8 cellular contexts compared by ENCODE assay signal in genomic region chr3:157493627-157494550, GRCh38. TPM values are rescaled to one million over a fixed set of nuclear protein-coding genes. Genes with fewer than 3 reads are reported as not detected.
A peak's percentile ranks its signal among the peaks of the same experiment; 100 is the strongest.
DNase-seq lines count a peak whose midpoint lies in the region; ATAC-seq and TF ChIP-seq lines count a peak whose summit lies in the region.

No MANE protein-coding gene starts in this region.

- no peaks in the 10 kb centered on the region for H3K4me1 ChIP-seq in HEK293 (ENCODE audit: control insufficient read depth, insufficient read depth, low read length)
- H3K4me1 ChIP-seq in naive thymus-derived CD4-positive, alpha-beta T cell (ENCODE audit: control insufficient read depth in 2 of 2, insufficient read depth in 2 of 2, low read length in 2 of 2), result no peaks in the 10 kb centered on the region

- POLR2A ChIA-PET in HEK293 (lab: Yijun Ruan, JAX), result no interaction called here
- POLR2A ChIA-PET in naive thymus-derived CD4-positive, alpha-beta T cell (lab: Charles Lee), result no interaction called here

- peaks cover 27 to 42% (median 30%) of the 10 kb centered on the region in 5 donors for H3K27me3 Mint-ChIP-seq in naive thymus-derived CD4-positive, alpha-beta T cell
- H3K27me3 Mint-ChIP-seq in activated CD4-positive, alpha-beta T cell treated with anti-CD3 and anti-CD28 coated beads, Interleukin-2, amount 10 ng/mL, durations not matched to agents 24 days and 14 days, result peaks cover 26% of the 10 kb centered on the region

- DNase-seq in AG10803 (ENCODE audit: low read depth) (peak; percentile 78), NCI-H748 treated with DMSO at 0.1 percent for 48 hours (lab: John Stamatoyannopoulos, UW) (peak; percentile 18), dorsolateral prefrontal cortex (peak in 1 of 10 donors; percentile 5), H7 (no peak)
- DNase-seq in naive thymus-derived CD4-positive, alpha-beta T cell, result no peak
- no peak for DNase-seq in activated CD4-positive, alpha-beta T cell treated with anti-CD3 and anti-CD28 coated beads, Interleukin-2, amount 10 ng/mL, durations not matched to agents 24 days and 14 days
- no peak for DNase-seq in effector CD4-positive, alpha-beta T cell

- H3K27me3 ChIP-seq in dorsolateral prefrontal cortex, result peaks cover 0 to 5% (median 0%) of the 10 kb centered on the region in 45 donors
- H3K27me3 ChIP-seq in naive thymus-derived CD4-positive, alpha-beta T cell (ENCODE audit: control insufficient read depth in 2 of 2, insufficient read depth in 2 of 2, low read length in 2 of 2), result peaks cover 0 to 2% of the 10 kb centered on the region in 2 donors
- no peaks in the 10 kb centered on the region for H3K27me3 ChIP-seq in H7 (ENCODE audit: control insufficient read depth, insufficient read depth, low read length)

- intact Hi-C loops in dorsolateral prefrontal cortex (cut with DNase I), result loop anchor here (1.0 to 5.0 kb wide), 2 partner anchors 287 to 291 kb away; no protein-coding TSS in a partner anchor
- intact Hi-C loops in naive thymus-derived CD4-positive, alpha-beta T cell (cut with micrococcal nuclease), result loop anchor here in 1 of 2 donors (10.0 kb wide), 1 partner anchor 289 kb away; no protein-coding TSS in a partner anchor
- intact Hi-C loops in activated CD4-positive, alpha-beta T cell treated with anti-CD3 and anti-CD28 coated beads, Interleukin-2, amount 10 ng/mL, durations not matched to agents 24 days and 14 days (cut with micrococcal nuclease), result loop anchor here (10.0 kb wide), 1 partner anchor 289 kb away; no protein-coding TSS in a partner anchor

- H3K4me3 Mint-ChIP-seq in naive thymus-derived CD4-positive, alpha-beta T cell, result no peak overlapping the region
- no peak overlapping the region for H3K4me3 Mint-ChIP-seq in activated CD4-positive, alpha-beta T cell treated with anti-CD3 and anti-CD28 coated beads, Interleukin-2, amount 10 ng/mL, durations not matched to agents 24 days and 14 days

- no peak overlapping the region for H3K4me3 ChIP-seq in AG10803 (ENCODE audit: low read length)
- no peak overlapping the region for H3K4me3 ChIP-seq in HEK293 (ENCODE audit: low read depth, low read length)
- no peak overlapping the region for H3K4me3 ChIP-seq in dorsolateral prefrontal cortex
- H3K4me3 ChIP-seq in naive thymus-derived CD4-positive, alpha-beta T cell (ENCODE audit: low read length), result no peak overlapping the region
- no peak overlapping the region for H3K4me3 ChIP-seq in H7 (ENCODE audit: insufficient read depth, low read depth, low read length)

- ATAC-seq in naive thymus-derived CD4-positive, alpha-beta T cell, result peak; percentile 37

- CTCF ChIA-PET in HEK293 (lab: Yijun Ruan, JAX), result interaction anchor here (0.6 to 1.2 kb wide), 9 partner anchors 11 to 1414 kb away, joined by 3 to 8 read pairs (median 3); no protein-coding TSS in a partner anchor
- CTCF ChIA-PET in naive thymus-derived CD4-positive, alpha-beta T cell (lab: Charles Lee), result no interaction called here

- H3K36me3 Mint-ChIP-seq in naive thymus-derived CD4-positive, alpha-beta T cell, result no peaks in the 10 kb centered on the region
- no peaks in the 10 kb centered on the region for H3K36me3 Mint-ChIP-seq in activated CD4-positive, alpha-beta T cell treated with anti-CD3 and anti-CD28 coated beads, Interleukin-2, amount 10 ng/mL, durations not matched to agents 24 days and 14 days (ENCODE audit: low read depth)

- peak; percentile 81 for TF ChIP-seq CTCF in AG10803 (conservative IDR thresholded peaks at IDR 0.05; ENCODE audit: low read length)
- TF ChIP-seq CTCF in HEK293 (tag by site-specific recombination; IDR thresholded peaks at IDR 0.05), result no peak
- TF ChIP-seq CTCF in dorsolateral prefrontal cortex (IDR thresholded peaks at IDR 0.05 in 54 of 56, conservative IDR thresholded peaks at IDR 0.05 in 2 of 56; ENCODE audit: low read depth in 1 of 56, partially characterized antibody in 56 of 56), result peak; percentile 53 to 85 (median 71)

- H3K9me3 ChIP-seq in HEK293 (ENCODE audit: control insufficient read depth, insufficient read depth, low read depth, low read length), result no peaks in the 10 kb centered on the region
- no peaks in the 10 kb centered on the region for H3K9me3 ChIP-seq in naive thymus-derived CD4-positive, alpha-beta T cell (ENCODE audit: control insufficient read depth in 2 of 3, low read length in 3 of 3)

- no peaks in the 10 kb centered on the region for H3K36me3 ChIP-seq in HEK293 (ENCODE audit: control insufficient read depth in 2 of 2, insufficient read depth in 1 of 2, low read length in 2 of 2)
- H3K36me3 ChIP-seq in naive thymus-derived CD4-positive, alpha-beta T cell (ENCODE audit: control insufficient read depth in 2 of 3, insufficient read depth in 3 of 3, low read length in 3 of 3), result no peaks in the 10 kb centered on the region
- H3K36me3 ChIP-seq in H7 (replicated peaks; ENCODE audit: control insufficient read depth, insufficient read depth, low read length), result no peaks in the 10 kb centered on the region

- no peak overlapping the region for H3K27ac ChIP-seq in HEK293 (ENCODE audit: extremely low read depth, low read depth, low read length)
- no peak overlapping the region for H3K27ac ChIP-seq in dorsolateral prefrontal cortex
- H3K27ac ChIP-seq in naive thymus-derived CD4-positive, alpha-beta T cell (ENCODE audit: low read depth, low read length), result no peak overlapping the region

- peaks cover 0 to 3% (median 0%) of the 10 kb centered on the region in 7 donors for H3K4me1 Mint-ChIP-seq in naive thymus-derived CD4-positive, alpha-beta T cell
- H3K4me1 Mint-ChIP-seq in activated CD4-positive, alpha-beta T cell treated with anti-CD3 and anti-CD28 coated beads, Interleukin-2, amount 10 ng/mL, durations not matched to agents 24 days and 14 days, result no peaks in the 10 kb centered on the region

- H3K27ac Mint-ChIP-seq in naive thymus-derived CD4-positive, alpha-beta T cell, result no peak overlapping the region
- H3K27ac Mint-ChIP-seq in activated CD4-positive, alpha-beta T cell treated with anti-CD3 and anti-CD28 coated beads, Interleukin-2, amount 10 ng/mL, durations not matched to agents 24 days and 14 days, result no peak overlapping the region

- peaks cover 0 to 3% (median 0%) of the 10 kb centered on the region in 11 donors for H3K9me3 Mint-ChIP-seq in naive thymus-derived CD4-positive, alpha-beta T cell
- no peaks in the 10 kb centered on the region for H3K9me3 Mint-ChIP-seq in activated CD4-positive, alpha-beta T cell treated with anti-CD3 and anti-CD28 coated beads, Interleukin-2, amount 10 ng/mL, durations not matched to agents 24 days and 14 days

TF ChIP-seq in HEK293, 187 proteins besides CTCF, POLR2A, EP300 and RAD21:
- no peak for TF ChIP-seq GLIS1 (tag by site-specific recombination; IDR thresholded peaks at IDR 0.05)
- TF ChIP-seq SETDB1 (IDR thresholded peaks at IDR 0.05; ENCODE audit: insufficient read length, low read length), result no peak
- no peak for TF ChIP-seq ZFP37 (tag by site-specific recombination; IDR thresholded peaks at IDR 0.05)
- TF ChIP-seq ZNF140 (tag by site-specific recombination; IDR thresholded peaks at IDR 0.05), result no peak
- TF ChIP-seq OSR2 (tag by site-specific recombination; IDR thresholded peaks at IDR 0.05), result no peak
- TF ChIP-seq ZNF660 (tag by site-specific recombination; IDR thresholded peaks at IDR 0.05), result peak; percentile 66; the same call in 1 of the 2 replicates
- TF ChIP-seq ZNF449 (tag by site-specific recombination; IDR thresholded peaks at IDR 0.05), result no peak
- TF ChIP-seq ZNF174 (tag by site-specific recombination; IDR thresholded peaks at IDR 0.05), result no peak
- no peak for TF ChIP-seq ZNF629 (tag by site-specific recombination; IDR thresholded peaks at IDR 0.05)
- peak; percentile 76 for TF ChIP-seq ZNF654 (tag by site-specific recombination; IDR thresholded peaks at IDR 0.05; ENCODE audit: low read depth)
TF ChIP-seq in HEK293: peak in this region for 2.

RNA-seq across cellular contexts. Expression of gene VEPH1, which starts 9.3 kb away (rescaled TPM):
- total RNA-seq in dorsolateral prefrontal cortex, result 1 to 10 TPM in 47 of 120 experiments, under 1 TPM in 47, not detected in 26; 0.10 to 3.0 (median 0.98) TPM
- under 1 TPM in 2 of 5 experiments, not detected in 3; 0.22 to 0.48 TPM for total RNA-seq in naive thymus-derived CD4-positive, alpha-beta T cell
- polyA plus RNA-seq in naive thymus-derived CD4-positive, alpha-beta T cell, result not detected
- not detected in 2 replicates for total RNA-seq in activated CD4-positive, alpha-beta T cell treated with anti-CD3 and anti-CD28 coated beads, Interleukin-2, amount 10 ng/mL, durations not matched to agents 24 days and 14 days
- 0.67 and 3.3 TPM in 2 replicates for total RNA-seq in H7 (2014; rRNA removed; shearing (Covaris generic))

RNA-seq across cellular contexts. Expression of gene PTX3, which starts 57.2 kb away (rescaled TPM):
- total RNA-seq in dorsolateral prefrontal cortex, result 1 to 10 TPM in 24 of 120 experiments, under 1 TPM in 86, not detected in 10; 0.20 to 3.0 (median 0.67) TPM
- 1 to 10 TPM in 2 of 5 experiments, under 1 TPM in 3; 0.15 to 8.7 (median 0.57) TPM for total RNA-seq in naive thymus-derived CD4-positive, alpha-beta T cell
- polyA plus RNA-seq in naive thymus-derived CD4-positive, alpha-beta T cell, result under 1 TPM in 1 of 2 donors, not detected in 1; 0.21 TPM
- total RNA-seq in activated CD4-positive, alpha-beta T cell treated with anti-CD3 and anti-CD28 coated beads, Interleukin-2, amount 10 ng/mL, durations not matched to agents 24 days and 14 days, result not detected in 2 replicates
- total RNA-seq in H7 (2014; rRNA removed; shearing (Covaris generic)), result 0.48 and 0.73 TPM in 2 replicates

Comparison
In these comparisons a context has a peak if more than half of its experiments do, and no peak if none do; other contexts are left out.
1. DNase-seq: peak in AG10803 (single experiment) and NCI-H748 treated with DMSO at 0.1 percent for 48 hours (single experiment); none in naive thymus-derived CD4-positive, alpha-beta T cell (0 of 9), activated CD4-positive, alpha-beta T cell treated with anti-CD3 and anti-CD28 coated beads, Interleukin-2, amount 10 ng/mL, durations not matched to agents 24 days and 14 days (single experiment), H7 (single experiment) and effector CD4-positive, alpha-beta T cell (single experiment).